ENCODE assay signal across 18 cellular contexts in the genomic region with DNA sequence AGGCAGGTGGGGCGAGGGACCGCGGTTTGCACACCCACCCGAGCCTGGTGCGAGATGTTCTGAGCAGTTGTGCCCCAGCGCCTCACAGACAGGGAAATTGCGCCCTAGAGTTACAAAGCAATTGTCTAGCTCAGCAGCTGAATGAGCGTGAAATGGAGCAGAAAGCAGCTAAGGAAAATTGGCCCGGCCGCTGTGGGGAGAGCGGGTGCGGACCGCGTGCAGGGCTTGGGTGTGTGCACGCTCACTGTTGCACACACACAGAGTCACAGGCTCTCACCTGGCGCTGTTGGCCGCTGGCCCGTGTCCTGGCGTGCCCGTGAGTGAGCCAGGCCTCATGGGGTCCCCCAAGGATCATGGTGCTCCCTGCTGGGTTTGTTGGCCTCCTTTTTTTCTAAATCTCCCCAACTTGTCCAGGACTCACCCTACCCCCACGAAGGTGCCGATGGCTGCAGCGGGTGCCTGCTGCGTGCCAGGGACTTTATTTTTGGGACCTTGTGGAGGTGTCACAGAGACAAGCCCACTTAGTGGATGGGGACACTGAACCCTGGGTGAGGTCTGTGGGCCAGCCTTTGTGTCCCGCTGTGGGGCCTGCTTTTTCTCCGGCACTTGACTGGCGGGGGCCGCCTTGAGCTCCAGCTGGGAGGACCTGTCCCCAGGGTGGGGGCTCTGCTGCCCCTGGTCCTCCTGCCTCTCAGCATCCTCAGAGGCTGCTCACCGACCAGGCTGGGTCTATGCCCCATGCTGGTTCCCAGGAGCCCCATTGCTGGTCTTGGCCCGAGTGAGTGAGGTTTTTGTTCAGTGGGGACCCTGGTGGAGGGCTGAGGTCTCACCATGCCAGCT. TPM values are rescaled to one million over a fixed set of nuclear protein-coding genes. Genes with fewer than 3 reads are reported as not detected.
DNase-seq lines count a peak whose midpoint lies in the region; ATAC-seq and TF ChIP-seq lines count a peak whose summit lies in the region.
"Had no signal": no experiment of that assay in that cellular context is flagged by ENCODE, and none has a peak within 500 bp of the region (broad histone marks: within the 10 kb centered on the region; RNA-seq: fewer than 3 reads in every experiment).

No MANE protein-coding gene starts in this region.

- H3K4me3 Mint-ChIP-seq in progenitor cell of endocrine pancreas (ENCODE audit: low read depth) = no peak overlapping the region
- H3K4me3 Mint-ChIP-seq in activated CD8-positive, alpha-beta T cell treated with anti-CD3 and anti-CD28 coated beads for 36 hours = no peak overlapping the region
- H3K4me3 Mint-ChIP-seq: activated CD4-positive, alpha-beta memory T cell treated with anti-CD3 and anti-CD28 coated beads, Interleukin-2, amount 10 ng/mL, durations not matched to agents 7 days and 5 days; activated naive CD8-positive, alpha-beta T cell treated with anti-CD3 and anti-CD28 coated beads for 36 hours; effector memory CD8-positive, alpha-beta T cell had no signal

- TF ChIP-seq CTCF in WERI-Rb-1 (IDR thresholded peaks at IDR 0.05; ENCODE audit: low read depth, low read length) = no peak
- TF ChIP-seq CTCF in progenitor cell of endocrine pancreas (IDR thresholded peaks at IDR 0.05; ENCODE audit: unreplicated experiment) = no peak
- TF ChIP-seq CTCF in activated CD8-positive, alpha-beta T cell treated with anti-CD3 and anti-CD28 coated beads for 36 hours (IDR thresholded peaks at IDR 0.05) = no peak

- H3K27me3 Mint-ChIP-seq in progenitor cell of endocrine pancreas = no peaks in the 10 kb centered on the region
- H3K27me3 Mint-ChIP-seq in activated CD8-positive, alpha-beta T cell treated with anti-CD3 and anti-CD28 coated beads for 36 hours = peaks cover 5% of the 10 kb centered on the region
- H3K27me3 Mint-ChIP-seq: effector memory CD8-positive, alpha-beta T cell had no signal

- ATAC-seq in right cardiac atrium = no peak
- no peak for ATAC-seq in activated CD8-positive, alpha-beta T cell treated with anti-CD3 and anti-CD28 coated beads for 36 hours
- ATAC-seq in HG03520 (IDR thresholded peaks at IDR 0.05; ENCODE audit: unreplicated experiment) = no peak
- ATAC-seq: effector memory CD8-positive, alpha-beta T cell; left colon had no signal

- peaks cover 49% of the 10 kb centered on the region for H3K4me1 Mint-ChIP-seq in progenitor cell of endocrine pancreas (ENCODE audit: low read depth)
- peaks cover 3% of the 10 kb centered on the region for H3K4me1 Mint-ChIP-seq in activated CD8-positive, alpha-beta T cell treated with anti-CD3 and anti-CD28 coated beads for 36 hours (ENCODE audit: low read depth)
- H3K4me1 Mint-ChIP-seq: activated CD4-positive, alpha-beta memory T cell treated with anti-CD3 and anti-CD28 coated beads, Interleukin-2, amount 10 ng/mL, durations not matched to agents 7 days and 5 days; activated naive CD8-positive, alpha-beta T cell treated with anti-CD3 and anti-CD28 coated beads for 36 hours had no signal

- POLR2A ChIA-PET in activated CD8-positive, alpha-beta T cell treated with anti-CD3 and anti-CD28 coated beads for 36 hours (lab: Charles Lee) = no interaction called here

- H3K9me3 Mint-ChIP-seq in progenitor cell of endocrine pancreas (ENCODE audit: low read depth) = no peaks in the 10 kb centered on the region
- H3K9me3 Mint-ChIP-seq in activated CD8-positive, alpha-beta T cell treated with anti-CD3 and anti-CD28 coated beads for 36 hours = no peaks in the 10 kb centered on the region
- H3K9me3 Mint-ChIP-seq: activated CD4-positive, alpha-beta memory T cell treated with anti-CD3 and anti-CD28 coated beads, Interleukin-2, amount 10 ng/mL, durations not matched to agents 7 days and 5 days; activated naive CD8-positive, alpha-beta T cell treated with anti-CD3 and anti-CD28 coated beads for 36 hours; effector memory CD8-positive, alpha-beta T cell had no signal

- intact Hi-C loops in right cardiac atrium (cut with DNase I) = loop anchor here in 1 of 4 donors (5.0 kb wide), 1 partner anchor 164 kb away; no protein-coding TSS in a partner anchor
- intact Hi-C loops in activated CD8-positive, alpha-beta T cell treated with anti-CD3 and anti-CD28 coated beads for 36 hours (cut with micrococcal nuclease) = no loop called here

- DNase-seq in DMS79 treated with DMSO at 0.1 percent for 48 hours (lab: John Stamatoyannopoulos, UW) (peak; percentile 76), WERI-Rb-1 (no peak), right cardiac atrium (peak in 2 of 3 donors; percentile 70 to 72), progenitor cell of endocrine pancreas (ENCODE audit: low spot score, unreplicated experiment) (no peak), LoVo (ENCODE audit: low spot score) (no peak), epidermal melanocyte (ENCODE audit: insufficient read length, low spot score) (no peak)
- no peak for DNase-seq in activated CD8-positive, alpha-beta T cell treated with anti-CD3 and anti-CD28 coated beads for 36 hours
- DNase-seq: activated CD4-positive, alpha-beta memory T cell treated with anti-CD3 and anti-CD28 coated beads, Interleukin-2, amount 10 ng/mL, durations not matched to agents 7 days and 5 days; activated naive CD8-positive, alpha-beta T cell treated with anti-CD3 and anti-CD28 coated beads for 36 hours; activated T-cell treated with anti-CD3 and anti-CD28 coated beads, Interleukin-2, amount 50 U/mL, for 48 hours; COR-L47; effector memory CD8-positive, alpha-beta T cell; NCI-H2029; NCI-H774; stomach had no signal

- H3K27ac Mint-ChIP-seq in progenitor cell of endocrine pancreas = peak overlapping the region; percentile 73
- no peak overlapping the region for H3K27ac Mint-ChIP-seq in activated CD8-positive, alpha-beta T cell treated with anti-CD3 and anti-CD28 coated beads for 36 hours
- H3K27ac Mint-ChIP-seq: activated CD4-positive, alpha-beta memory T cell treated with anti-CD3 and anti-CD28 coated beads, Interleukin-2, amount 10 ng/mL, durations not matched to agents 7 days and 5 days; activated naive CD8-positive, alpha-beta T cell treated with anti-CD3 and anti-CD28 coated beads for 36 hours had no signal

- no peaks in the 10 kb centered on the region for H3K36me3 Mint-ChIP-seq in progenitor cell of endocrine pancreas (ENCODE audit: insufficient read depth)
- H3K36me3 Mint-ChIP-seq in activated CD8-positive, alpha-beta T cell treated with anti-CD3 and anti-CD28 coated beads for 36 hours (ENCODE audit: low read depth) = no peaks in the 10 kb centered on the region
- H3K36me3 Mint-ChIP-seq: activated naive CD8-positive, alpha-beta T cell treated with anti-CD3 and anti-CD28 coated beads for 36 hours had no signal

- H3K27ac ChIP-seq in WERI-Rb-1 (peak overlapping the region; percentile 76), right cardiac atrium (ENCODE audit: low read length) (no peak overlapping the region)
- H3K27ac ChIP-seq: cardiac muscle cell had no signal

- H3K36me3 ChIP-seq in WERI-Rb-1 = no peaks in the 10 kb centered on the region; the same call in 1 of the 2 replicates
- H3K36me3 ChIP-seq: cardiac muscle cell, stomach had no signal

- no peaks in the 10 kb centered on the region for H3K27me3 ChIP-seq in WERI-Rb-1 (ENCODE audit: insufficient read depth, low read depth, severe bottlenecking)
- H3K27me3 ChIP-seq in right cardiac atrium (ENCODE audit: control insufficient read depth, insufficient read depth) = no peaks in the 10 kb centered on the region
- H3K27me3 ChIP-seq: cardiac muscle cell, stomach had no signal

- WGBS in right cardiac atrium = 84% methylated on average over 30 of the region's 30 CpGs

- H3K4me3 ChIP-seq in WERI-Rb-1 (ENCODE audit: low read depth, low read length) (no peak overlapping the region), right cardiac atrium (ENCODE audit: low read length) (no peak overlapping the region)
- H3K4me3 ChIP-seq: cardiac muscle cell had no signal

- peaks cover 48% of the 10 kb centered on the region for H3K4me1 ChIP-seq in right cardiac atrium (ENCODE audit: control insufficient read depth, insufficient read depth, low read length)

- CTCF ChIA-PET in activated CD8-positive, alpha-beta T cell treated with anti-CD3 and anti-CD28 coated beads for 36 hours (lab: Charles Lee) = no interaction called here

- no peaks in the 10 kb centered on the region for H3K9me3 ChIP-seq in WERI-Rb-1 (ENCODE audit: severe bottlenecking)
- no peaks in the 10 kb centered on the region for H3K9me3 ChIP-seq in right cardiac atrium (ENCODE audit: control insufficient read depth, low read length)
- H3K9me3 ChIP-seq: stomach had no signal

RNA-seq across cellular contexts. Expression of a gene that starts 5.2 kb away (rescaled TPM):
- total RNA-seq in right cardiac atrium = 10 to 100 TPM; 48.1 to 72.3 (median 61.7) TPM
- 66.0 TPM for polyA plus RNA-seq in right cardiac atrium
- 58.4 and 64.8 TPM in 2 replicates for total RNA-seq in progenitor cell of endocrine pancreas
- total RNA-seq in activated CD8-positive, alpha-beta T cell treated with anti-CD3 and anti-CD28 coated beads for 36 hours = 10 to 100 TPM; 23.2 to 23.8 TPM

Comparison
In these comparisons a context has a peak if more than half of its experiments do, and no peak if none do; other contexts are left out.
1. DNase-seq: peak in DMS79 treated with DMSO at 0.1 percent for 48 hours (single experiment) and right cardiac atrium (2 of 3); none in WERI-Rb-1 (single experiment), progenitor cell of endocrine pancreas (single experiment), LoVo (single experiment), activated CD8-positive, alpha-beta T cell treated with anti-CD3 and anti-CD28 coated beads for 36 hours (single experiment) and epidermal melanocyte (single experiment).